ENCODE assay signal across 8 cellular contexts in genomic region chr15:64622410-64623260, GRCh38.
DNase-seq lines count a peak whose midpoint lies in the region; TF ChIP-seq lines count a peak whose summit lies in the region.

No MANE protein-coding gene starts in this region.

- no peaks in the 10 kb centered on the region for H3K9me3 ChIP-seq in KOPT-K1 (ENCODE audit: insufficient read depth, low read length, poor library complexity, severe bottlenecking)

- peak overlapping the region; percentile 71 for H3K27ac ChIP-seq in KOPT-K1 (ENCODE audit: low read depth, low read length, poor library complexity, severe bottlenecking)

- H3K36me3 ChIP-seq in KOPT-K1 (ENCODE audit: insufficient read depth, low read length): peaks cover 10% of the 10 kb centered on the region; the same call in 1 of the 2 replicates

- no peak for TF ChIP-seq CTCF in GM20000 (IDR thresholded peaks at IDR 0.05; ENCODE audit: extremely low read depth, missing control alignments)

- DNase-seq in GM20000 (ENCODE audit: low spot score) (peak; percentile 59), globus pallidus (ENCODE audit: low spot score) (no peak), dermis blood vessel endothelial cell (no peak), DMS153 treated with DMSO at 0.1 percent for 48 hours (lab: John Stamatoyannopoulos, UW; ENCODE audit: unreplicated experiment) (no peak), SKM-1 (lab: John Stamatoyannopoulos, UW; ENCODE audit: unreplicated experiment) (no peak)
- DNase-seq in activated naive CD4-positive, alpha-beta T cell treated with anti-CD3 and anti-CD28 coated beads, Interleukin-2, amount 50 U/mL, for 16 hours: peak; percentile 12
- DNase-seq in stimulated activated CD8-positive, alpha-beta memory T cell treated with anti-CD3 and anti-CD28 coated beads, Interleukin-4, amount 100 ng/mL, for 48 hours: peak; percentile 61

Comparison
In these comparisons a context has a peak if more than half of its experiments do, and no peak if none do; other contexts are left out.
1. DNase-seq: peak in GM20000 (single experiment), activated naive CD4-positive, alpha-beta T cell treated with anti-CD3 and anti-CD28 coated beads, Interleukin-2, amount 50 U/mL, for 16 hours (single experiment) and stimulated activated CD8-positive, alpha-beta memory T cell treated with anti-CD3 and anti-CD28 coated beads, Interleukin-4, amount 100 ng/mL, for 48 hours (single experiment); none in globus pallidus (single experiment), dermis blood vessel endothelial cell (single experiment), DMS153 treated with DMSO at 0.1 percent for 48 hours (single experiment) and SKM-1 (single experiment).